24 cellular contexts compared by ENCODE assay signal in genomic region chr5:119820608-119821007, GRCh38.
"Had no signal": no experiment of that assay in that cellular context is flagged by ENCODE, and none has a peak within 500 bp of the region (broad histone marks: within the 10 kb centered on the region; RNA-seq: fewer than 3 reads in every experiment).

No MANE protein-coding gene starts in this region.

- H3K27me3 ChIP-seq: stomach, suprapubic skin, testis, thyroid gland, tibial artery, tibial nerve, transverse colon, upper lobe of left lung, upper lobe of right lung, uterus, vagina had no signal

- H3K4me3 ChIP-seq: stomach, suprapubic skin, testis, thoracic aorta, thyroid gland, tibial artery, tibial nerve, transverse colon, upper lobe of left lung, upper lobe of right lung, uterus, vagina had no signal

- H3K9me3 ChIP-seq: stomach, suprapubic skin, testis, thoracic aorta, thyroid gland, tibial artery, tibial nerve, transverse colon, upper lobe of left lung, upper lobe of right lung, uterus, vagina had no signal

- H3K27ac ChIP-seq: stomach, suprapubic skin, testis, thoracic aorta, thyroid gland, tibial artery, tibial nerve, transverse colon, upper lobe of left lung, upper lobe of right lung, uterus, vagina had no signal

- DNase-seq: stimulated activated CD4-positive, alpha-beta T cell treated with anti-CD3 and anti-CD28 coated beads, Interleukin-2, amount 100 ng/mL, for 48 hours; stimulated activated CD4-positive, alpha-beta T cell treated with anti-CD3 and anti-CD28 coated beads, Interleukin-4, amount 100 ng/mL, for 1 hour; stimulated activated CD4-positive, alpha-beta T cell treated with anti-CD3 and anti-CD28 coated beads, Interleukin-4, amount 100 ng/mL, for 24 hours; stimulated activated CD4-positive, alpha-beta T cell treated with anti-CD3 and anti-CD28 coated beads, Interleukin-4, amount 100 ng/mL, for 4 hours; stimulated activated CD8-positive, alpha-beta memory T cell treated with anti-CD3 and anti-CD28 coated beads, Interleukin-4, amount 100 ng/mL, for 48 hours; stimulated activated naive B cell treated with anti-CD40 and anti-IgM and Interleukin-4, amounts not matched to agents 10 μg/mL and 1 μg/mL and 100 μg/mL, for 72 hours; stimulated activated naive CD4-positive, alpha-beta T cell; stimulated activated naive CD4-positive, alpha-beta T cell treated with Interleukin-2 at 50 U/mL for 16 hours; stimulated activated naive CD8-positive, alpha-beta T cell treated with anti-CD3 and anti-CD28 coated beads, Interleukin-15, amount 100 ng/mL, for 72 hours; stimulated activated naive CD8-positive, alpha-beta T cell treated with anti-CD3 and anti-CD28 coated beads, Interleukin-15, Interleukin-2, amounts not matched to agents 100 U/mL and 50 U/mL, for 24 hours; stomach; substantia nigra; testis; thyroid gland; tibial artery; transverse colon; trophoblast cell; upper lobe of left lung; upper lobe of right lung; uterus had no signal

- H3K36me3 ChIP-seq: stomach, suprapubic skin, thoracic aorta, thyroid gland, tibial artery, tibial nerve, transverse colon, upper lobe of left lung, upper lobe of right lung, uterus, vagina had no signal
